2 cellular contexts compared by ENCODE assay signal in genomic region chr19:10855879-10856522, GRCh38.
TF ChIP-seq lines count a peak whose summit lies in the region.

No MANE protein-coding gene starts in this region.

TF ChIP-seq in Ishikawa, 13 proteins besides CTCF, POLR2A, EP300 and RAD21 (continued from another document):
- TF ChIP-seq, protein P1, sequence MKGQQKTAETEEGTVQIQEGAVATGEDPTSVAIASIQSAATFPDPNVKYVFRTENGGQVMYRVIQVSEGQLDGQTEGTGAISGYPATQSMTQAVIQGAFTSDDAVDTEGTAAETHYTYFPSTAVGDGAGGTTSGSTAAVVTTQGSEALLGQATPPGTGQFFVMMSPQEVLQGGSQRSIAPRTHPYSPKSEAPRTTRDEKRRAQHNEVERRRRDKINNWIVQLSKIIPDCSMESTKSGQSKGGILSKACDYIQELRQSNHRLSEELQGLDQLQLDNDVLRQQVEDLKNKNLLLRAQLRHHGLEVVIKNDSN (IDR thresholded peaks at IDR 0.05), result no peak
- TF ChIP-seq CREB1 (IDR thresholded peaks at IDR 0.05; ENCODE audit: low read depth) (no peak), TAF1 (IDR thresholded peaks at IDR 0.05; ENCODE audit: low read depth) (no peak)

TF ChIP-seq in GM12878, 131 proteins besides CTCF, POLR2A, EP300 and RAD21 (continued from another document):
- TF ChIP-seq BCLAF1 (IDR thresholded peaks at IDR 0.05) (no peak), KAT2A (conservative IDR thresholded peaks at IDR 0.05; ENCODE audit: control insufficient read depth, low read depth, low read length) (no peak), ATF7 (IDR thresholded peaks at IDR 0.05; ENCODE audit: low read depth) (no peak), HCFC1 (IDR thresholded peaks at IDR 0.05; ENCODE audit: low read length) (no peak), BHLHE40 (IDR thresholded peaks at IDR 0.05; ENCODE audit: borderline replicate concordance in 1 of 2, low read depth in 2 of 2, low read length in 1 of 2) (no peak), E4F1 (IDR thresholded peaks at IDR 0.05; ENCODE audit: borderline replicate concordance, partially characterized antibody) (no peak), REST (IDR thresholded peaks at IDR 0.05; ENCODE audit: low read depth, low read length) (no peak), DPF2 (IDR thresholded peaks at IDR 0.05) (no peak), NFXL1 (IDR thresholded peaks at IDR 0.05; ENCODE audit: borderline replicate concordance) (no peak), PAX5 (IDR thresholded peaks at IDR 0.05; ENCODE audit: borderline replicate concordance, low read depth, low read length) (no peak)
